ENCODE assay signal across 19 cellular contexts in genomic region chr3:11307830-11308432, GRCh38. TPM values are rescaled to one million over a fixed set of nuclear protein-coding genes. Genes with fewer than 3 reads are reported as not detected.
DNase-seq lines count a peak whose midpoint lies in the region; ATAC-seq, FAIRE-seq and TF ChIP-seq lines count a peak whose summit lies in the region.
"Had no signal": no experiment of that assay in that cellular context is flagged by ENCODE, and none has a peak within 500 bp of the region (broad histone marks: within the 10 kb centered on the region; RNA-seq: fewer than 3 reads in every experiment).

No MANE protein-coding gene starts in this region.

- no peak for DNase-seq in stimulated activated naive CD8-positive, alpha-beta T cell treated with anti-CD3 and anti-CD28 coated beads, Interleukin-15, amount 100 ng/mL, for 72 hours
- DNase-seq in fibroblast of villous mesenchyme (ENCODE audit: low read depth) (peak; percentile 65), D721Med (ENCODE audit: insufficient read length, low spot score) (no peak), HEK293T (ENCODE audit: extremely low spot score) (no peak), NCI-H1105 (lab: John Stamatoyannopoulos, UW) (no peak)
- DNase-seq: activated CD4-positive, CD25-positive, alpha-beta regulatory T cell treated with anti-CD3 and anti-CD28 coated beads, Interleukin-2, amount 50 U/mL, for 72 hours; activated naive CD4-positive, alpha-beta T cell treated with Interleukin-2 at 50 U/mL for 16 hours; dorsolateral prefrontal cortex; esophagus squamous epithelium; H7; Karpas-422; SIG-M5; stimulated activated CD4-positive, alpha-beta T cell treated with anti-CD3 and anti-CD28 coated beads, Interleukin-12 subunit alpha, Interleukin-12 subunit beta, amount 100 ng/mL, for 4 hours; stimulated activated naive CD8-positive, alpha-beta T cell treated with anti-CD3 and anti-CD28 coated beads, Interleukin-15, Interleukin-2, amounts not matched to agents 100 U/mL and 50 U/mL, for 24 hours had no signal

- peaks cover 93% of the 10 kb centered on the region for H3K36me3 ChIP-seq in neutrophil

- H3K4me3 ChIP-seq in fibroblast of villous mesenchyme (ENCODE audit: low read depth, low read length) (no peak overlapping the region), neutrophil (ENCODE audit: low read depth in 1 of 2, low read length in 1 of 2) (no peak overlapping the region)
- H3K4me3 ChIP-seq: dorsolateral prefrontal cortex, esophagus squamous epithelium had no signal

- H3K9me3 Mint-ChIP-seq in stimulated activated naive CD8-positive, alpha-beta T cell treated with anti-CD3 and anti-CD28 coated beads, Interleukin-15, Interleukin-2, amounts not matched to agents 100 ng/mL and 50 ng/mL, for 24 hours = no peaks in the 10 kb centered on the region
- H3K9me3 Mint-ChIP-seq in stimulated activated naive CD8-positive, alpha-beta T cell treated with anti-CD3 and anti-CD28 coated beads, Interleukin-15, amount 100 ng/mL, for 72 hours = no peaks in the 10 kb centered on the region
- H3K9me3 Mint-ChIP-seq: brain had no signal

- peaks cover 31% of the 10 kb centered on the region for H3K4me1 Mint-ChIP-seq in stimulated activated naive CD8-positive, alpha-beta T cell treated with anti-CD3 and anti-CD28 coated beads, Interleukin-15, Interleukin-2, amounts not matched to agents 100 ng/mL and 50 ng/mL, for 24 hours (ENCODE audit: low read depth)
- peaks cover 28% of the 10 kb centered on the region for H3K4me1 Mint-ChIP-seq in stimulated activated naive CD8-positive, alpha-beta T cell treated with anti-CD3 and anti-CD28 coated beads, Interleukin-15, amount 100 ng/mL, for 72 hours

- peak overlapping the region; percentile 54 for H3K27ac Mint-ChIP-seq in stimulated activated naive CD8-positive, alpha-beta T cell treated with anti-CD3 and anti-CD28 coated beads, Interleukin-15, Interleukin-2, amounts not matched to agents 100 ng/mL and 50 ng/mL, for 24 hours
- H3K27ac Mint-ChIP-seq in stimulated activated naive CD8-positive, alpha-beta T cell treated with anti-CD3 and anti-CD28 coated beads, Interleukin-15, amount 100 ng/mL, for 72 hours = no peak overlapping the region

- H3K4me3 Mint-ChIP-seq in stimulated activated naive CD8-positive, alpha-beta T cell treated with anti-CD3 and anti-CD28 coated beads, Interleukin-15, Interleukin-2, amounts not matched to agents 100 ng/mL and 50 ng/mL, for 24 hours = no peak overlapping the region
- no peak overlapping the region for H3K4me3 Mint-ChIP-seq in stimulated activated naive CD8-positive, alpha-beta T cell treated with anti-CD3 and anti-CD28 coated beads, Interleukin-15, amount 100 ng/mL, for 72 hours
- H3K4me3 Mint-ChIP-seq: brain had no signal

- no peak for FAIRE-seq in D721Med (lab: Jason Lieb, UNC)

- ATAC-seq in stimulated activated naive CD8-positive, alpha-beta T cell treated with anti-CD3 and anti-CD28 coated beads, Interleukin-15, amount 100 ng/mL, for 72 hours = no peak
- ATAC-seq in GM21529 (IDR thresholded peaks at IDR 0.05; ENCODE audit: unreplicated experiment) = no peak
- ATAC-seq: stimulated activated naive CD8-positive, alpha-beta T cell treated with anti-CD3 and anti-CD28 coated beads, Interleukin-15, Interleukin-2, amounts not matched to agents 100 U/mL and 50 U/mL, for 24 hours had no signal

- no peaks in the 10 kb centered on the region for H3K27me3 Mint-ChIP-seq in stimulated activated naive CD8-positive, alpha-beta T cell treated with anti-CD3 and anti-CD28 coated beads, Interleukin-15, Interleukin-2, amounts not matched to agents 100 ng/mL and 50 ng/mL, for 24 hours
- no peaks in the 10 kb centered on the region for H3K27me3 Mint-ChIP-seq in stimulated activated naive CD8-positive, alpha-beta T cell treated with anti-CD3 and anti-CD28 coated beads, Interleukin-15, amount 100 ng/mL, for 72 hours
- H3K27me3 Mint-ChIP-seq: brain had no signal

- TF ChIP-seq CTCF in fibroblast of villous mesenchyme (IDR thresholded peaks at IDR 0.05; ENCODE audit: insufficient read depth, low read depth, low read length) = no peak
- TF ChIP-seq CTCF in neutrophil (IDR thresholded peaks at IDR 0.05) = no peak
- no peak for TF ChIP-seq CTCF in D721Med (IDR thresholded peaks at IDR 0.05; ENCODE audit: insufficient read depth, missing control alignments)

- peak overlapping the region; percentile 77 for H3K27ac ChIP-seq in neutrophil
- H3K27ac ChIP-seq: parathyroid adenoma had no signal

- H3K9me3 ChIP-seq in neutrophil = no peaks in the 10 kb centered on the region
- H3K9me3 ChIP-seq: esophagus squamous epithelium had no signal

- POLR2A ChIA-PET in HEK293T (lab: Yijun Ruan, JAX) = no interaction called here

- no peaks in the 10 kb centered on the region for H3K27me3 ChIP-seq in neutrophil
- H3K27me3 ChIP-seq: dorsolateral prefrontal cortex, esophagus squamous epithelium had no signal

- H3K36me3 Mint-ChIP-seq in stimulated activated naive CD8-positive, alpha-beta T cell treated with anti-CD3 and anti-CD28 coated beads, Interleukin-15, Interleukin-2, amounts not matched to agents 100 ng/mL and 50 ng/mL, for 24 hours (ENCODE audit: low read depth) = peaks cover 80% of the 10 kb centered on the region

- CTCF ChIA-PET in HEK293T (lab: Yijun Ruan, JAX) = no interaction called here

- H3K4me1 ChIP-seq in neutrophil (ENCODE audit: control insufficient read depth in 1 of 2, insufficient read depth in 1 of 2, low read depth in 1 of 2, low read length in 1 of 2) = peaks cover 15 to 21% of the 10 kb centered on the region in 2 experiments
- H3K4me1 ChIP-seq: parathyroid adenoma had no signal

TF ChIP-seq in HEK293T, 16 proteins besides CTCF, POLR2A, EP300 and RAD21:
- TF ChIP-seq ELF4 (IDR thresholded peaks at IDR 0.05) (no peak), LEF1 (IDR thresholded peaks at IDR 0.05; ENCODE audit: borderline replicate concordance) (no peak), CTBP1 (IDR thresholded peaks at IDR 0.05; ENCODE audit: borderline replicate concordance) (no peak), PKNOX1 (IDR thresholded peaks at IDR 0.05) (no peak), TARDBP (IDR thresholded peaks at IDR 0.05) (no peak), SUZ12 (IDR thresholded peaks at IDR 0.05) (no peak), FOXM1 (IDR thresholded peaks at IDR 0.05; ENCODE audit: borderline replicate concordance) (no peak), SP1 (IDR thresholded peaks at IDR 0.05) (no peak), FOXA1 (IDR thresholded peaks at IDR 0.05) (no peak), HDGF (IDR thresholded peaks at IDR 0.05; ENCODE audit: borderline replicate concordance) (no peak), ARNT (IDR thresholded peaks at IDR 0.05) (no peak), L3MBTL2 (conservative IDR thresholded peaks at IDR 0.05) (no peak), BHLHE40 (IDR thresholded peaks at IDR 0.05; ENCODE audit: borderline replicate concordance) (no peak), NFRKB (IDR thresholded peaks at IDR 0.05) (no peak), ZNF384 (IDR thresholded peaks at IDR 0.05) (no peak), FOXK2 (IDR thresholded peaks at IDR 0.05) (no peak)

RNA-seq across cellular contexts. Expression of gene ATG7, which starts 35.7 kb away (rescaled TPM):
- total RNA-seq in fibroblast of villous mesenchyme = 95.7 and 131 TPM in 2 replicates
